ENCODE assay signal across 8 cellular contexts in the genomic region with DNA sequence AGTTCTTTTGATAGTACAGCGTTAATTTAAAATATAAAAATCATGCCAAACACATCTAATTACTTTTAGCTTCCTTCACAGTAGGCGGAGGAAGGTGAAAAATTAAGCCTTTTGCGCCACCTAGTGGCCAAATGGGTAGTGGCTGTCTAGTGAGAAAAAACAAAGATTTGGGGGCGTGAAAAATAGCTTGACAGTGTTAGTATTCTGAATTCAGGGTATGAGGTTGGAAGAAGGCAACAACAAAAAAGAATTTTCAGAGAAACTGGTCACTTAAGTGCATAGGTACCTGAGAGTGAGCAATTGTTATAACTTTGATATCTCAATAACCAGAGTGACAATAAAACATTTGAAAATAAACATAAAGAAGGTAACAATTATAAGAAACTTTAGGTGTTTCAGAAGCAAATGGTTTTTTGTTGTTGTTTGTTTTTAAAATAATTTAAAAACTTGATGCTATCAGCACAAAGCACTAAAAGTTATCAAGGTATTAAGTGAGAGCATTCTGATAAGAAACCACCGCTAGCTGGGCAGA. TPM values are rescaled to one million over a fixed set of nuclear protein-coding genes. Genes with fewer than 3 reads are reported as not detected.
DNase-seq lines count a peak whose midpoint lies in the region; ATAC-seq, FAIRE-seq and TF ChIP-seq lines count a peak whose summit lies in the region.

No MANE protein-coding gene starts in this region.

- TF ChIP-seq POLR2A in testis (IDR thresholded peaks at IDR 0.05) = no peak

- WGBS in testis, 2 donors = 18 to 19% methylated on average over 5 of the region's 5 CpGs

- TF ChIP-seq CTCF in fibroblast of pulmonary artery (IDR thresholded peaks at IDR 0.05; ENCODE audit: low read length, missing control alignments) (peak; percentile 82), testis (IDR thresholded peaks at IDR 0.05) (peak; percentile 97 to 99 (median 98))

- intact Hi-C loops in testis (cut with DNase I; ENCODE audit: low total_unique reads) = no loop called here

- H3K4me3 ChIP-seq in fibroblast of pulmonary artery (replicated peaks; ENCODE audit: low read depth, low read length) = no peak overlapping the region
- H3K4me3 ChIP-seq in testis = no peak overlapping the region

- H3K4me1 ChIP-seq in testis = peaks cover 3% of the 10 kb centered on the region

- DNase-seq in DMS114 treated with DMSO at 0.1 percent for 48 hours (lab: John Stamatoyannopoulos, UW; ENCODE audit: unreplicated experiment) (peak; percentile 77), HuH-7 (ENCODE audit: low spot score) (peak; percentile 27), RCC 7860 (ENCODE audit: low spot score) (peak; percentile 38), fibroblast of pulmonary artery (ENCODE audit: low read depth) (peak; percentile 83), nucleus accumbens (lab: John Stamatoyannopoulos, UW) (peak in 45 of 56 donors; percentile 17 to 89 (median 52)), testis (peak; percentile 91)
- peak; percentile 91 to 95 for DNase-seq in activated T-cell treated with anti-CD3 and anti-CD28 coated beads, Interleukin-2, amount 50 U/mL, for 48 hours

- FAIRE-seq in RCC 7860 (lab: Jason Lieb, UNC) = peak; percentile 84

- no peak for ATAC-seq in GM21825 (IDR thresholded peaks at IDR 0.05; ENCODE audit: unreplicated experiment)

- no peaks in the 10 kb centered on the region for H3K36me3 ChIP-seq in testis (ENCODE audit: low read depth, missing control alignments)

- H3K9me3 ChIP-seq in testis = no peaks in the 10 kb centered on the region

- no peaks in the 10 kb centered on the region for H3K27me3 ChIP-seq in testis

- H3K27ac ChIP-seq in testis = no peak overlapping the region

RNA-seq across cellular contexts. Expression of a gene that starts 14.3 kb away (rescaled TPM):
- total RNA-seq in testis = 1 to 10 TPM; 6.2 to 7.9 TPM
- 29.7 TPM for polyA plus RNA-seq in testis (ENCODE audit: insufficient read depth, low read depth, low replicate concordance)

RNA-seq across cellular contexts. Expression of a gene that starts 14.8 kb away (rescaled TPM):
- 10 to 100 TPM; 45.6 to 57.4 TPM for total RNA-seq in testis
- polyA plus RNA-seq in testis (ENCODE audit: insufficient read depth, low read depth, low replicate concordance) = 58.8 TPM

RNA-seq across cellular contexts. Expression of a gene that starts 24.5 kb away (rescaled TPM):
- total RNA-seq in testis = 10 to 100 TPM in 1 of 2 donors, 1 to 10 TPM in 1; 4.6 to 11.2 TPM
- polyA plus RNA-seq in testis (ENCODE audit: insufficient read depth, low read depth, low replicate concordance) = 35.7 TPM

RNA-seq across cellular contexts. Expression of a gene that starts 29.8 kb away (rescaled TPM):
- 10 to 100 TPM in 1 of 2 donors, 1 to 10 TPM in 1; 6.3 to 10.2 TPM for total RNA-seq in testis
- polyA plus RNA-seq in testis (ENCODE audit: insufficient read depth, low read depth, low replicate concordance) = 9.1 TPM

RNA-seq across cellular contexts. Expression of a gene that starts 51.5 kb away (rescaled TPM):
- 1 to 10 TPM in 1 of 2 donors, under 1 TPM in 1; 0.31 to 1.3 TPM for total RNA-seq in testis
- polyA plus RNA-seq in testis (ENCODE audit: insufficient read depth, low read depth, low replicate concordance) = 2.3 TPM

Comparison
In these comparisons a context has a peak if more than half of its experiments do, and no peak if none do; other contexts are left out.
1. DNase-seq: peak in every context shown above with its lines; median percentile 93 in activated T-cell treated with anti-CD3 and anti-CD28 coated beads, Interleukin-2, amount 50 U/mL, for 48 hours; 91 in testis; 83 in fibroblast of pulmonary artery; 77 in DMS114 treated with DMSO at 0.1 percent for 48 hours; 52 in nucleus accumbens; 38 in RCC 7860; 27 in HuH-7.